ENCODE assay signal across 25 cellular contexts in the genomic region with DNA sequence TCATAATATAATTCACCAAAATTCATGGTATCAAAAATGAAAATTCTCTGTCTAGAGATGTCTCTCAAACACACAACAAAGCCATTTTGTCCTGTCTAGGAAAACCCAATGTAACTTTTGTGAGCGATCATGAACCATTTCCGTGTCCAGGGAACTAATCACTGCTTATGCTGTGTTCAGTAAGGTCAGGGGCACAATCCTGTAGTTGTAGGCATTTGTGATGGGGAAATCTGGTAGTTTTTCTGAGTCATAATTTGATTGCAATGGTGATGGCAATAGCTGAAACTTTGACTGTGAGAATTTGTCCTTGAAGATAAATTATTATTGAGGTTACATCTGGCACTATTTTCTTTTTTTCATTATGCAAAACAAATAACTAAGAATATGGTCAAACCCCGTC.
"Had no signal": no experiment of that assay in that cellular context is flagged by ENCODE, and none has a peak within 500 bp of the region (broad histone marks: within the 10 kb centered on the region; RNA-seq: fewer than 3 reads in every experiment).

No MANE protein-coding gene starts in this region.

- H3K4me1 Mint-ChIP-seq: activated CD4-positive, alpha-beta T cell treated with anti-CD3 and anti-CD28 coated beads, Interleukin-2, amount 10 ng/mL, durations not matched to agents 7 days and 5 days; memory B cell; naive B cell; neural crest cell; stimulated activated effector memory CD8-positive, alpha-beta T cell treated with anti-CD3 and anti-CD28 coated beads, Interleukin-12 subunit alpha, Interleukin-12 subunit beta, amount 100 ng/mL, for 72 hours had no signal

- H3K4me3 ChIP-seq: ascending aorta, gastroesophageal sphincter, heart right ventricle, mucosa of descending colon, smooth muscle cell, stomach had no signal

- H3K27ac ChIP-seq: ascending aorta, gastroesophageal sphincter, heart right ventricle, stomach had no signal

- H3K27ac Mint-ChIP-seq: activated CD4-positive, alpha-beta T cell treated with anti-CD3 and anti-CD28 coated beads, Interleukin-2, amount 10 ng/mL, durations not matched to agents 7 days and 5 days; activated CD8-positive, alpha-beta T cell treated with anti-CD3 and anti-CD28 coated beads, Interleukin-2, amount 10 ng/mL, durations not matched to agents 7 days and 5 days; activated T-cell treated with anti-CD3 and anti-CD28 coated beads, Interleukin-2, amount 50 U/mL, for 24 hours; activated T-helper 2 cell treated with anti-CD3 and anti-CD28 coated beads, Interferon-gamma antibody, Interleukin-2, Interleukin-4, amounts not matched to agents 10 μg/mL and 5 μg/mL and 100 μg/mL, durations not matched to agents 14 hours and 24 hours and 36 hours; effector memory CD8-positive, alpha-beta T cell; memory B cell; naive B cell; progenitor cell of endocrine pancreas; stimulated activated effector memory CD8-positive, alpha-beta T cell treated with anti-CD3 and anti-CD28 coated beads, Interleukin-12 subunit alpha, Interleukin-12 subunit beta, amount 100 ng/mL, for 72 hours; type B pancreatic cell had no signal

- DNase-seq: activated CD4-positive, alpha-beta T cell treated with anti-CD3 and anti-CD28 coated beads, Interleukin-2, amount 10 ng/mL, durations not matched to agents 7 days and 5 days; activated CD8-positive, alpha-beta T cell treated with anti-CD3 and anti-CD28 coated beads, Interleukin-2, amount 10 ng/mL, durations not matched to agents 7 days and 5 days; activated naive CD4-positive, alpha-beta T cell treated with Interleukin-2 at 50 U/mL for 16 hours; activated T-cell treated with anti-CD3 and anti-CD28 coated beads, Interleukin-2, amount 50 U/mL, for 24 hours; effector memory CD8-positive, alpha-beta T cell; heart right ventricle; kidney glomerular epithelial cell; left ventricle myocardium superior; mucosa of descending colon; naive B cell; right cardiac atrium; stimulated activated CD4-positive, alpha-beta T cell treated with anti-CD3 and anti-CD28 coated beads, Interleukin-4, amount 100 ng/mL, for 24 hours; stomach; T-helper 1 cell; T1000 had no signal

- H3K36me3 ChIP-seq: ascending aorta, gastroesophageal sphincter, heart right ventricle, stomach had no signal

- H3K27me3 ChIP-seq: ascending aorta, gastroesophageal sphincter, heart right ventricle, stomach had no signal

- H3K36me3 Mint-ChIP-seq: naive B cell; stimulated activated effector memory CD8-positive, alpha-beta T cell treated with anti-CD3 and anti-CD28 coated beads, Interleukin-12 subunit alpha, Interleukin-12 subunit beta, amount 100 ng/mL, for 72 hours; type B pancreatic cell had no signal

- H3K9me3 ChIP-seq: ascending aorta, gastroesophageal sphincter, mucosa of descending colon, stomach had no signal

- H3K9me3 Mint-ChIP-seq: activated T-cell treated with anti-CD3 and anti-CD28 coated beads, Interleukin-2, amount 50 U/mL, for 24 hours; effector memory CD8-positive, alpha-beta T cell; memory B cell; stimulated activated effector memory CD8-positive, alpha-beta T cell treated with anti-CD3 and anti-CD28 coated beads, Interleukin-12 subunit alpha, Interleukin-12 subunit beta, amount 100 ng/mL, for 72 hours had no signal

- H3K4me1 ChIP-seq: ascending aorta, gastroesophageal sphincter, heart right ventricle had no signal

- H3K4me2 ChIP-seq: smooth muscle cell had no signal

- H3K4me3 Mint-ChIP-seq: activated CD4-positive, alpha-beta T cell treated with anti-CD3 and anti-CD28 coated beads, Interleukin-2, amount 10 ng/mL, durations not matched to agents 7 days and 5 days; activated CD8-positive, alpha-beta T cell treated with anti-CD3 and anti-CD28 coated beads, Interleukin-2, amount 10 ng/mL, durations not matched to agents 7 days and 5 days; activated T-cell treated with anti-CD3 and anti-CD28 coated beads, Interleukin-2, amount 50 U/mL, for 24 hours; effector memory CD8-positive, alpha-beta T cell; memory B cell; naive B cell; neural crest cell; stimulated activated effector memory CD8-positive, alpha-beta T cell treated with anti-CD3 and anti-CD28 coated beads, Interleukin-12 subunit alpha, Interleukin-12 subunit beta, amount 100 ng/mL, for 72 hours; type B pancreatic cell had no signal

- H3K27me3 Mint-ChIP-seq: progenitor cell of endocrine pancreas, type B pancreatic cell had no signal

- ATAC-seq: activated CD8-positive, alpha-beta T cell treated with anti-CD3 and anti-CD28 coated beads, Interleukin-2, amount 10 ng/mL, durations not matched to agents 7 days and 5 days; effector memory CD8-positive, alpha-beta T cell; gastroesophageal sphincter; heart right ventricle; left ventricle myocardium superior; mucosa of descending colon; right cardiac atrium; SK-N-SH treated with all-trans-retinoic acid at 6 μM for 48 hours; stimulated activated effector memory CD8-positive, alpha-beta T cell treated with anti-CD3 and anti-CD28 coated beads, Interleukin-12 subunit alpha, Interleukin-12 subunit beta, amount 100 ng/mL, for 72 hours had no signal
